Comparison of ENCODE assay signal across 21 cellular contexts in genomic region chr10:80108576-80109239, GRCh38. TPM values are rescaled to one million over a fixed set of nuclear protein-coding genes. Genes with fewer than 3 reads are reported as not detected.
"Had no signal": no experiment of that assay in that cellular context is flagged by ENCODE, and none has a peak within 500 bp of the region (broad histone marks: within the 10 kb centered on the region; RNA-seq: fewer than 3 reads in every experiment).

No MANE protein-coding gene starts in this region.

- H3K4me1 ChIP-seq: parathyroid adenoma, thyroid gland had no signal

- H3K36me3 Mint-ChIP-seq: stimulated activated effector memory CD8-positive, alpha-beta T cell treated with anti-CD3 and anti-CD28 coated beads, Interleukin-12 subunit alpha, Interleukin-12 subunit beta, amount 100 ng/mL, for 72 hours had no signal

- H3K36me3 ChIP-seq: esophagus muscularis mucosa, neutrophil, thyroid gland, uterus, WERI-Rb-1 had no signal

- H3K9ac ChIP-seq: parathyroid adenoma had no signal

- H3K27ac Mint-ChIP-seq: activated CD4-positive, alpha-beta memory T cell treated with anti-CD3 and anti-CD28 coated beads for 36 hours; activated naive CD4-positive, alpha-beta T cell treated with anti-CD3 and anti-CD28 coated beads, Interleukin-2, amount 50 U/mL, for 72 hours; naive thymus-derived CD8-positive, alpha-beta T cell; stimulated activated effector memory CD8-positive, alpha-beta T cell treated with anti-CD3 and anti-CD28 coated beads, Interleukin-12 subunit alpha, Interleukin-12 subunit beta, amount 100 ng/mL, for 72 hours had no signal

- H3K4me3 ChIP-seq: body of pancreas, esophagus muscularis mucosa, left ventricle myocardium inferior, thyroid gland, uterus had no signal

- H3K27ac ChIP-seq: body of pancreas, esophagus muscularis mucosa, neutrophil, parathyroid adenoma, thyroid gland, uterus, WERI-Rb-1 had no signal

- ATAC-seq: activated naive CD4-positive, alpha-beta T cell treated with anti-CD3 and anti-CD28 coated beads, Interleukin-2, amount 50 U/mL, for 72 hours; activated T-cell treated with anti-CD3 and anti-CD28 coated beads, Interleukin-2, amount 50 U/mL, for 4 hours; body of pancreas; naive thymus-derived CD8-positive, alpha-beta T cell; stimulated activated effector memory CD8-positive, alpha-beta T cell treated with anti-CD3 and anti-CD28 coated beads, Interleukin-12 subunit alpha, Interleukin-12 subunit beta, amount 100 ng/mL, for 72 hours had no signal

- H3K9me3 ChIP-seq: neutrophil, thyroid gland, uterus had no signal

- DNase-seq: activated CD4-positive, alpha-beta memory T cell treated with anti-CD3 and anti-CD28 coated beads for 36 hours; activated gamma-delta T cell; activated T-cell treated with anti-CD3 and anti-CD28 coated beads, Interleukin-2, amount 50 U/mL, for 4 hours; amniotic stem cell; body of pancreas; caudate nucleus; hypothalamus; left ventricle myocardium inferior; naive thymus-derived CD8-positive, alpha-beta T cell; retina; stimulated activated CD4-positive, alpha-beta T cell treated with anti-CD3 and anti-CD28 coated beads, Interleukin-12 subunit alpha, Interleukin-12 subunit beta, amount 100 ng/mL, for 4 hours; stimulated activated CD4-positive, alpha-beta T cell treated with anti-CD3 and anti-CD28 coated beads, Interleukin-2, amount 100 ng/mL, for 24 hours; thyroid gland; uterus; WERI-Rb-1 had no signal

- H3K4me3 Mint-ChIP-seq: activated CD4-positive, alpha-beta memory T cell treated with anti-CD3 and anti-CD28 coated beads for 36 hours; activated T-cell treated with anti-CD3 and anti-CD28 coated beads, Interleukin-2, amount 50 U/mL, for 4 hours; naive thymus-derived CD8-positive, alpha-beta T cell; stimulated activated effector memory CD8-positive, alpha-beta T cell treated with anti-CD3 and anti-CD28 coated beads, Interleukin-12 subunit alpha, Interleukin-12 subunit beta, amount 100 ng/mL, for 72 hours had no signal

- H3K27me3 ChIP-seq: body of pancreas, esophagus muscularis mucosa, neutrophil, thyroid gland, uterus had no signal

- H3K27me3 Mint-ChIP-seq: activated CD4-positive, alpha-beta memory T cell treated with anti-CD3 and anti-CD28 coated beads for 36 hours; naive thymus-derived CD8-positive, alpha-beta T cell had no signal

RNA-seq across cellular contexts. Expression of gene PLAC9, which starts 23.8 kb away (rescaled TPM):
- total RNA-seq: activated CD4-positive, alpha-beta memory T cell treated with anti-CD3 and anti-CD28 coated beads for 36 hours; activated naive CD4-positive, alpha-beta T cell treated with anti-CD3 and anti-CD28 coated beads, Interleukin-2, amount 50 U/mL, for 72 hours; activated T-cell treated with anti-CD3 and anti-CD28 coated beads, Interleukin-2, amount 50 U/mL, for 4 hours; kidney epithelial cell; naive thymus-derived CD8-positive, alpha-beta T cell had no signal
